In the genomic region with DNA sequence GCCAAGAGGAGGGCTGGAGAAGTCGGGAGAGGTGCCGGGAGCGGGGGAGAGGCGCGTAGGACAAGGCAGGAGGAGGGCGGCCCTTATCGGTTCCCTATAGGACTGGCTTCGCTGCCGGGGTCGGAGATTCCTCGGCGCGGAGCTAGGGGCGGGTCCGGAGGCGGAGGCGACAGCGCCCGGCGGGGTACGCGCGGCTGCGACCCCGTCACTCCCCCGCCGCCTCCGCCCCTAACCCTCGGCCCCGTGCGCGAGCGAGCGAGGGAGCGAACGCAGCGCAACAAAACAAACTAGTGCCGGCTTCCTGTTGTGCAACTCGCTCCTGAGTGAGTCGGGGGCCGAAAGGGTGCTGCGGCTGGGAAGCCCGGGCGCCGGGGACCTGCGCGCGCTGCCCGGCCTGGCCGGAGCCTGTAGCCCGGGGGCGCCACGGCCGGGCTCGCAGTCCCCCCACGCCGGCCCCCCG, we compare ENCODE assay signal across 7 cellular contexts. TPM values are rescaled to one million over a fixed set of nuclear protein-coding genes. Genes with fewer than 3 reads are reported as not detected.
A peak's percentile ranks its signal among the peaks of the same experiment; 100 is the strongest.
DNase-seq lines count a peak whose midpoint lies in the region; ATAC-seq and TF ChIP-seq lines count a peak whose summit lies in the region.

No MANE protein-coding gene starts in this region.

- H3K4me1 Mint-ChIP-seq in HFFc6 (ENCODE audit: low read depth) = peaks cover 77% of the 10 kb centered on the region

- TF ChIP-seq CTCF in GM13976 (IDR thresholded peaks at IDR 0.05; ENCODE audit: borderline replicate concordance, control extremely low read depth, extremely low read depth, insufficient read depth, missing control alignments) (no peak), HFFc6 (IDR thresholded peaks at IDR 0.05) (no peak), thoracic aorta (IDR thresholded peaks at IDR 0.05) (no peak)

- no peak for ATAC-seq in thoracic aorta (ENCODE audit: insufficient number of reproducible peaks, low FRiP score, low read depth)

- H3K27ac ChIP-seq in thoracic aorta = peak overlapping the region; percentile 98 to 99

- H3K9me3 Mint-ChIP-seq in HFFc6 = no peaks in the 10 kb centered on the region

- no peaks in the 10 kb centered on the region for H3K36me3 ChIP-seq in thoracic aorta

- H3K4me3 Mint-ChIP-seq in HFFc6 = peak overlapping the region; percentile 97

- peak overlapping the region; percentile 99 for H3K27ac Mint-ChIP-seq in HFFc6

- DNase-seq in GM13976 (ENCODE audit: low spot score) = peak; percentile 60
- DNase-seq in HFFc6 = peak; percentile 41
- DNase-seq in NCI-H226 = peak; percentile 75
- peak; percentile 39 for DNase-seq in activated T-helper 1 cell treated with Interleukin-2 at 50 U/mL for 16 hours (ENCODE audit: low read depth)
- peak; percentile 93 for DNase-seq in fibroblast of gingiva (ENCODE audit: low read depth)
- DNase-seq in myocyte (ENCODE audit: low read depth) = peak; percentile 73
- peak; percentile 25 for DNase-seq in thoracic aorta (ENCODE audit: low spot score)

- H3K4me3 ChIP-seq in thoracic aorta = peak overlapping the region; percentile 81

- H3K27me3 Mint-ChIP-seq in HFFc6 (ENCODE audit: insufficient read depth) = no peaks in the 10 kb centered on the region; the same call in 1 of the 2 replicates

- no peaks in the 10 kb centered on the region for H3K27me3 ChIP-seq in thoracic aorta (replicated peaks; ENCODE audit: insufficient read depth)

- peaks cover 4% of the 10 kb centered on the region; the same call in 1 of the 2 replicates for H3K36me3 Mint-ChIP-seq in HFFc6 (ENCODE audit: low read depth)

- no peaks in the 10 kb centered on the region for H3K9me3 ChIP-seq in thoracic aorta

- H3K4me1 ChIP-seq in thoracic aorta (ENCODE audit: control insufficient read depth in 1 of 2, low read depth in 2 of 2) = peaks cover 20 to 53% of the 10 kb centered on the region in 2 donors

- in situ Hi-C loops in GM13976 (cut with MboI; ENCODE audit: low sequenced_read_pairs, unreplicated experiment) = no loop called here

RNA-seq across cellular contexts. Expression of a gene that starts 2.0 kb away (rescaled TPM):
- 10 to 100 TPM; 12.9 to 21.0 (median 16.4) TPM for total RNA-seq in HFFc6 (2021; fragmentation: NEBNext Ultra II Directional; extraction: Animal tissue kit (Norgen Biotek cat#: 25700))
- total RNA-seq in myocyte = 2.6 and 3.2 TPM in 2 replicates
- 5.7 TPM for polyA plus RNA-seq in myocyte (2012)
- total RNA-seq in thoracic aorta = 100 to 1,000 TPM in 1 of 2 donors, 10 to 100 TPM in 1; 40.8 to 104 TPM

Comparison
In these comparisons a context has a peak if more than half of its experiments do, and no peak if none do; other contexts are left out.
1. DNase-seq: peak in every context shown above with its lines; median percentile 93 in fibroblast of gingiva; 75 in NCI-H226; 73 in myocyte; 60 in GM13976; 41 in HFFc6; 39 in activated T-helper 1 cell treated with Interleukin-2 at 50 U/mL for 16 hours; 25 in thoracic aorta.